Comparison of ENCODE assay signal across 1 cellular context in the genomic region with DNA sequence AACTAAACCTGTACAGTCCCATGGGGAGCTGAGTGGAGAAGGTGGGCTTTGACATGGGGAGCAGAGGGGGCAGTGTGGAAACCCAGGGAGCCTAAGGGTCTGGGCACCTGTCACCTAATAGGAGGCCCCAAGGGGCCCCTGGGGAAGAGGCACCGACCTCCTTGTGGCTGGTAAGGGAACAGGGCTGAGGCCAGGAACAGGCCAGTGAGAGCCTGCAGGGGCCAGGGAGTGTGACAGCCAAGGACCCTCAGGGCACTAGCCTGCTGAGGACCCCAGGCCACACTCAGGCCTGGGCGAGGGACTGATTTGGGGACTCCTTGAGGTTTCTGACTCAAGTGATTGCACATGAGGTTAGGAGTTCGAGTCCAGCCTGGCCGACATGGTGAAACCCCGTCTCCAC.
TF ChIP-seq lines count a peak whose summit lies in the region.

No MANE protein-coding gene starts in this region.

TF ChIP-seq in WTC11, 78 proteins besides CTCF, POLR2A, EP300 and RAD21:
- TF ChIP-seq NFYB (CRISPR knock-in tag; conservative IDR thresholded peaks at IDR 0.05; ENCODE audit: low read depth) (no peak), CBFB (CRISPR knock-in tag; IDR thresholded peaks at IDR 0.05; ENCODE audit: low read depth) (no peak), EMX1 (CRISPR knock-in tag; IDR thresholded peaks at IDR 0.05) (no peak), ATF1 (CRISPR knock-in tag; IDR thresholded peaks at IDR 0.05) (no peak), RORB (CRISPR knock-in tag; IDR thresholded peaks at IDR 0.05) (no peak), ZNF263 (CRISPR knock-in tag; IDR thresholded peaks at IDR 0.05; ENCODE audit: low read depth) (no peak), ZNF219 (CRISPR knock-in tag; IDR thresholded peaks at IDR 0.05; ENCODE audit: borderline replicate concordance) (no peak), JAZF1 (CRISPR knock-in tag; IDR thresholded peaks at IDR 0.05) (no peak), NR1H2 (CRISPR knock-in tag; IDR thresholded peaks at IDR 0.05) (no peak), PRRX2 (CRISPR knock-in tag; IDR thresholded peaks at IDR 0.05) (no peak), GRHL2 (CRISPR knock-in tag; IDR thresholded peaks at IDR 0.05; ENCODE audit: insufficient replicate concordance, severe bottlenecking) (no peak), NFE2L1 (CRISPR knock-in tag; IDR thresholded peaks at IDR 0.05) (no peak), ZNF423 (CRISPR knock-in tag; IDR thresholded peaks at IDR 0.05) (no peak), ZNF671 (CRISPR knock-in tag; IDR thresholded peaks at IDR 0.05) (no peak), IRF2 (CRISPR knock-in tag; IDR thresholded peaks at IDR 0.05; ENCODE audit: borderline replicate concordance, low read depth) (no peak)
- TF ChIP-seq, protein P1, sequence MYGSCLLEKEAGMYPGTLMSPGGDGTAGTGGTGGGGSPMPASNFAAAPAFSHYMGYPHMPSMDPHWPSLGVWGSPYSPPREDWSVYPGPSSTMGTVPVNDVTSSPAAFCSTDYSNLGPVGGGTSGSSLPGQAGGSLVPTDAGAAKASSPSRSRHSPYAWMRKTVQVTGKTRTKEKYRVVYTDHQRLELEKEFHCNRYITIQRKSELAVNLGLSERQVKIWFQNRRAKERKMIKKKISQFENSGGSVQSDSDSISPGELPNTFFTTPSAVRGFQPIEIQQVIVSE (CRISPR knock-in tag; IDR thresholded peaks at IDR 0.05; ENCODE audit: borderline replicate concordance) = no peak
- TF ChIP-seq, protein P2, sequence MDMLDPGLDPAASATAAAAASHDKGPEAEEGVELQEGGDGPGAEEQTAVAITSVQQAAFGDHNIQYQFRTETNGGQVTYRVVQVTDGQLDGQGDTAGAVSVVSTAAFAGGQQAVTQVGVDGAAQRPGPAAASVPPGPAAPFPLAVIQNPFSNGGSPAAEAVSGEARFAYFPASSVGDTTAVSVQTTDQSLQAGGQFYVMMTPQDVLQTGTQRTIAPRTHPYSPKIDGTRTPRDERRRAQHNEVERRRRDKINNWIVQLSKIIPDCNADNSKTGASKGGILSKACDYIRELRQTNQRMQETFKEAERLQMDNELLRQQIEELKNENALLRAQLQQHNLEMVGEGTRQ (CRISPR knock-in tag; IDR thresholded peaks at IDR 0.05) = no peak
- TF ChIP-seq, protein P3, sequence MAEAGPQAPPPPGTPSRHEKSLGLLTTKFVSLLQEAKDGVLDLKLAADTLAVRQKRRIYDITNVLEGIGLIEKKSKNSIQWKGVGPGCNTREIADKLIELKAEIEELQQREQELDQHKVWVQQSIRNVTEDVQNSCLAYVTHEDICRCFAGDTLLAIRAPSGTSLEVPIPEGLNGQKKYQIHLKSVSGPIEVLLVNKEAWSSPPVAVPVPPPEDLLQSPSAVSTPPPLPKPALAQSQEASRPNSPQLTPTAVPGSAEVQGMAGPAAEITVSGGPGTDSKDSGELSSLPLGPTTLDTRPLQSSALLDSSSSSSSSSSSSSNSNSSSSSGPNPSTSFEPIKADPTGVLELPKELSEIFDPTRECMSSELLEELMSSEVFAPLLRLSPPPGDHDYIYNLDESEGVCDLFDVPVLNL (CRISPR knock-in tag; IDR thresholded peaks at IDR 0.05; ENCODE audit: borderline replicate concordance, low read depth) = no peak
- TF ChIP-seq, protein P4, sequence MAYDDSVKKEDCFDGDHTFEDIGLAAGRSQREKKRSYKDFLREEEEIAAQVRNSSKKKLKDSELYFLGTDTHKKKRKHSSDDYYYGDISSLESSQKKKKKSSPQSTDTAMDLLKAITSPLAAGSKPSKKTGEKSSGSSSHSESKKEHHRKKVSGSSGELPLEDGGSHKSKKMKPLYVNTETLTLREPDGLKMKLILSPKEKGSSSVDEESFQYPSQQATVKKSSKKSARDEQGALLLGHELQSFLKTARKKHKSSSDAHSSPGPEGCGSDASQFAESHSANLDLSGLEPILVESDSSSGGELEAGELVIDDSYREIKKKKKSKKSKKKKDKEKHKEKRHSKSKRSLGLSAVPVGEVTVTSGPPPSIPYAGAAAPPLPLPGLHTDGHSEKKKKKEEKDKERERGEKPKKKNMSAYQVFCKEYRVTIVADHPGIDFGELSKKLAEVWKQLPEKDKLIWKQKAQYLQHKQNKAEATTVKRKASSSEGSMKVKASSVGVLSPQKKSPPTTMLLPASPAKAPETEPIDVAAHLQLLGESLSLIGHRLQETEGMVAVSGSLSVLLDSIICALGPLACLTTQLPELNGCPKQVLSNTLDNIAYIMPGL (CRISPR knock-in tag; IDR thresholded peaks at IDR 0.05) = no peak
- TF ChIP-seq, protein P5, sequence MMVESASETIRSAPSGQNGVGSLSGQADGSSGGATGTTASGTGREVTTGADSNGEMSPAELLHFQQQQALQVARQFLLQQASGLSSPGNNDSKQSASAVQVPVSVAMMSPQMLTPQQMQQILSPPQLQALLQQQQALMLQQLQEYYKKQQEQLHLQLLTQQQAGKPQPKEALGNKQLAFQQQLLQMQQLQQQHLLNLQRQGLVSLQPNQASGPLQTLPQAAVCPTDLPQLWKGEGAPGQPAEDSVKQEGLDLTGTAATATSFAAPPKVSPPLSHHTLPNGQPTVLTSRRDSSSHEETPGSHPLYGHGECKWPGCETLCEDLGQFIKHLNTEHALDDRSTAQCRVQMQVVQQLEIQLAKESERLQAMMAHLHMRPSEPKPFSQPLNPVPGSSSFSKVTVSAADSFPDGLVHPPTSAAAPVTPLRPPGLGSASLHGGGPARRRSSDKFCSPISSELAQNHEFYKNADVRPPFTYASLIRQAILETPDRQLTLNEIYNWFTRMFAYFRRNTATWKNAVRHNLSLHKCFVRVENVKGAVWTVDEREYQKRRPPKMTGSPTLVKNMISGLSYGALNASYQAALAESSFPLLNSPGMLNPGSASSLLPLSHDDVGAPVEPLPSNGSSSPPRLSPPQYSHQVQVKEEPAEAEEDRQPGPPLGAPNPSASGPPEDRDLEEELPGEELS (CRISPR knock-in tag; IDR thresholded peaks at IDR 0.05) = no peak
